16 cellular contexts compared by ENCODE assay signal in the genomic region with DNA sequence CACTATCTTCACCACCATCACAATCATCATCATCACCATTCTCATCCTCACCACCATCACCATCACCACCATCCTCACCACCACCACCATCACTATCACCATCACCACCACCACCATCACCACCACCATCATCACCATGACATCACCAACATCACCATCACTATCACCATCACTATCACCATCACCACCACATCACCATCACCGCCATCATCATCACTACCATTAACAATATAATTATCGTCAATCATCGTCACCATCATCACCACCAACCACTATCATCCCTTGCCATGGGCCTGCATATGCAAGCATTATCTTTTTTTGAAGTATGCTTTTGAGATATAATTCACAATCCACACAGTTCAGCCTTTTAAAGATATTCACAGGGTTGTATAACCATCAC. TPM values are rescaled to one million over a fixed set of nuclear protein-coding genes. Genes with fewer than 3 reads are reported as not detected.
"Had no signal": no experiment of that assay in that cellular context is flagged by ENCODE, and none has a peak within 500 bp of the region (broad histone marks: within the 10 kb centered on the region; RNA-seq: fewer than 3 reads in every experiment).

No MANE protein-coding gene starts in this region.

- H3K27me3 ChIP-seq: brain microvascular endothelial cell, sigmoid colon, spleen had no signal

- H3K4me3 ChIP-seq: sigmoid colon, spleen, thoracic aorta had no signal

- H3K36me3 ChIP-seq: brain microvascular endothelial cell had no signal

- H3K27me3 Mint-ChIP-seq: activated naive CD8-positive, alpha-beta T cell; memory B cell had no signal

- DNase-seq: activated CD4-positive, alpha-beta T cell treated with anti-CD3 and anti-CD28 coated beads, Interleukin-2, amount 50 U/mL, for 48 hours; activated gamma-delta T cell treated with Interleukin-2 at 50 U/mL for 16 hours; activated T-cell treated with anti-CD3 and anti-CD28 coated beads, Interleukin-2, amount 50 U/mL, for 72 hours; anterior cingulate cortex; brain microvascular endothelial cell; cortex of kidney; effector CD4-positive, alpha-beta T cell; foreskin fibroblast; kidney glomerular epithelial cell; left ventricle myocardium superior; sigmoid colon; spleen had no signal

- H3K27ac Mint-ChIP-seq: activated naive CD8-positive, alpha-beta T cell; activated T-cell treated with anti-CD3 and anti-CD28 coated beads, Interleukin-2, amount 50 U/mL, for 72 hours; memory B cell had no signal

- H3K4me1 ChIP-seq: sigmoid colon, spleen had no signal

- ATAC-seq: activated T-cell treated with anti-CD3 and anti-CD28 coated beads, Interleukin-2, amount 50 U/mL, for 72 hours; left ventricle myocardium superior had no signal

- H3K4me3 Mint-ChIP-seq: activated naive CD8-positive, alpha-beta T cell; activated T-cell treated with anti-CD3 and anti-CD28 coated beads, Interleukin-2, amount 50 U/mL, for 72 hours; memory B cell had no signal

- H3K9me3 ChIP-seq: sigmoid colon, thoracic aorta had no signal

RNA-seq across cellular contexts. Expression of gene PTPRH, which starts 57.1 kb away (rescaled TPM):
- total RNA-seq: activated T-cell treated with anti-CD3 and anti-CD28 coated beads, Interleukin-2, amount 50 U/mL, for 72 hours; osteocyte had no signal
